1 cellular context compared by ENCODE assay signal in the genomic region with DNA sequence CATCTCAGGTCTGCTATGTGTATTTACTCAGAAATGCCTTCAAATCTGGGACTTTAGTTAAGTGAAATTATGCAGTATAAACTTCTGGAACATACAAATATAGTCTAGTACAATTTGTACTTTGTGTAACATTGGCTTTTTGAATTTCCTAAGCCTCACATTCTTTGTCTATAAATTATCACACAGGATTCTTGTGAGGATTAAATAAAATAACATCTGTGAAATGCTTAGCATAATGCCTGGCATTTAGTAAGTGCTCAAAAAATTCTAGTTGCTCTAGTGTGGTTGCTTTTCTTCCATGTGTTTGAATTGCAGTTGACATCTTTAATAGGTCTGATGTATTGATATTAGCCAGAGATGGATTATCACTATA.
TF ChIP-seq lines count a peak whose summit lies in the region.

No MANE protein-coding gene starts in this region.

TF ChIP-seq in HEK293T, 16 proteins besides CTCF, POLR2A, EP300 and RAD21 (continued from another document):
- no peak for TF ChIP-seq CTBP1 (IDR thresholded peaks at IDR 0.05; ENCODE audit: borderline replicate concordance)
- no peak for TF ChIP-seq LEF1 (IDR thresholded peaks at IDR 0.05; ENCODE audit: borderline replicate concordance)
- TF ChIP-seq FOXK2 (IDR thresholded peaks at IDR 0.05): no peak
- no peak for TF ChIP-seq NFRKB (IDR thresholded peaks at IDR 0.05)
- no peak for TF ChIP-seq L3MBTL2 (conservative IDR thresholded peaks at IDR 0.05)
- no peak for TF ChIP-seq ARNT (IDR thresholded peaks at IDR 0.05)
